Comparison of ENCODE assay signal across 28 cellular contexts in the genomic region with DNA sequence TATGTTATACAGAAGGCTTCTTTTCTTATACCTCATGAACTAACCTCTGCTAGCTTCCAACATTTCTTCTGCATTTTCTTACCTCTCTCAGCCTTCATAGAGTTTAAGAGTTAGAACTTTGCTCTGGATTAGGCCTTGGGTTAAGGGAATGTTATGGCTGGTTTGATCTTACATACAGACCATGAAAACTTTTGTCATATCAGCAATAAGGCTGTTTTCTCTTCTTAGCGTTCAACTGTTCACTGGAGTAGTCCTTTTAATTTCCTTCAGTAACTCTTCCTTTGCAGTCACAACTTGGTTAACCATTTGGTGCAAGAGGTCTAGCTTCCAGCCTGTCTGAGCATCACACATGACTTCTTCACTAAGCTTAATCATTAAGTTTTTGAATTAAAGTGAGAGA.
"Had no signal": no experiment of that assay in that cellular context is flagged by ENCODE, and none has a peak within 500 bp of the region (broad histone marks: within the 10 kb centered on the region; RNA-seq: fewer than 3 reads in every experiment).

No MANE protein-coding gene starts in this region.

- H3K4me3 ChIP-seq: colonic mucosa, coronary artery, dorsolateral prefrontal cortex, esophagus muscularis mucosa, esophagus squamous epithelium, gastrocnemius medialis, gastroesophageal sphincter, heart left ventricle, heart right ventricle, hepatocyte had no signal

- FAIRE-seq: endometrium, endothelial cell of umbilical vein, frontal cortex had no signal

- ATAC-seq: effector memory CD8-positive, alpha-beta T cell; esophagus mucosa; foreskin keratinocyte; gastrocnemius medialis; gastroesophageal sphincter; heart left ventricle; heart right ventricle had no signal

- H3K27ac ChIP-seq: colonic mucosa, coronary artery, dorsolateral prefrontal cortex, epithelial cell of prostate, esophagus muscularis mucosa, esophagus squamous epithelium, foreskin keratinocyte, gastrocnemius medialis, gastroesophageal sphincter, heart left ventricle, heart right ventricle, hepatocyte had no signal

- H3K36me3 ChIP-seq: colonic mucosa, esophagus muscularis mucosa, esophagus squamous epithelium, gastrocnemius medialis, gastroesophageal sphincter, heart left ventricle, heart right ventricle had no signal

- H3K79me2 ChIP-seq: hepatocyte had no signal

- H3K9me3 ChIP-seq: colonic mucosa, esophagus muscularis mucosa, esophagus squamous epithelium, gastrocnemius medialis, gastroesophageal sphincter, heart left ventricle, heart right ventricle had no signal

- H3K4me1 ChIP-seq: colonic mucosa, esophagus muscularis mucosa, esophagus squamous epithelium, foreskin keratinocyte, gastrocnemius medialis, gastroesophageal sphincter, heart left ventricle, heart right ventricle had no signal

- H3K4me2 ChIP-seq: hepatocyte had no signal

- H3K27me3 ChIP-seq: colonic mucosa, dorsolateral prefrontal cortex, esophagus muscularis mucosa, esophagus squamous epithelium, foreskin keratinocyte, gastrocnemius medialis, gastroesophageal sphincter, heart left ventricle, heart right ventricle, hepatocyte had no signal

- DNase-seq: colonic mucosa; cortex of kidney; dermis blood vessel endothelial cell; dorsolateral prefrontal cortex; effector CD4-positive, alpha-beta T cell; effector CD8-positive, alpha-beta T cell; effector memory CD4-positive, alpha-beta T cell; effector memory CD8-positive, alpha-beta T cell; endodermal cell; erythroblast; esophagus squamous epithelium; foreskin fibroblast; foreskin keratinocyte; foreskin melanocyte; gastrocnemius medialis; glutamatergic neuron; head of caudate nucleus; heart left ventricle; heart right ventricle had no signal

- H2AFZ ChIP-seq: hepatocyte had no signal
